In genomic region chr6:155850408-155850841, GRCh38 we compare ENCODE assay signal across 19 cellular contexts.
DNase-seq lines count a peak whose midpoint lies in the region; ATAC-seq, FAIRE-seq and TF ChIP-seq lines count a peak whose summit lies in the region.
"Had no signal": no experiment of that assay in that cellular context is flagged by ENCODE, and none has a peak within 500 bp of the region (broad histone marks: within the 10 kb centered on the region; RNA-seq: fewer than 3 reads in every experiment).

No MANE protein-coding gene starts in this region.

- H3K27ac Mint-ChIP-seq in activated CD4-positive, alpha-beta T cell treated with anti-CD3 and anti-CD28 coated beads for 36 hours = no peak overlapping the region
- H3K27ac Mint-ChIP-seq: brain; CD8-positive, alpha-beta memory T cell; endodermal cell; nephron; stimulated activated naive B cell treated with anti-CD40 and anti-IgM and Interleukin-4, amounts not matched to agents 10 μg/mL and 1 μg/mL and 100 μg/mL, for 72 hours; T-helper 17 cell had no signal

- peak; percentile 86 for FAIRE-seq in H54 (lab: Jason Lieb, UNC)

- DNase-seq in H54 (ENCODE audit: insufficient read length, low spot score) (peak; percentile 11), RKO (ENCODE audit: low spot score) (peak; percentile 27), epithelial cell of prostate (ENCODE audit: low read depth, low spot score) (no peak), retinal pigment epithelial cell (ENCODE audit: low read depth) (peak; percentile 39), MG63 (no peak)
- no peak for DNase-seq in stimulated activated CD4-positive, alpha-beta T cell treated with anti-CD3 and anti-CD28 coated beads, Interleukin-4, amount 100 ng/mL, for 1 hour
- DNase-seq in activated CD4-positive, alpha-beta T cell treated with anti-CD3 and anti-CD28 coated beads for 36 hours = no peak
- DNase-seq: activated CD4-positive, alpha-beta T cell treated with anti-CD3 and anti-CD28 coated beads, Interleukin-2, amount 50 U/mL, for 4 hours; CD8-positive, alpha-beta memory T cell; endodermal cell; NCI-H1417; NCI-H510A; right lobe of liver; stimulated activated CD4-positive, alpha-beta T cell treated with anti-CD3 and anti-CD28 coated beads, Interleukin-4, amount 100 ng/mL, for 4 hours; stimulated activated naive B cell treated with anti-CD40 and anti-IgM and Interleukin-4, amounts not matched to agents 10 μg/mL and 1 μg/mL and 100 μg/mL, for 72 hours; T-helper 17 cell had no signal

- TF ChIP-seq CTCF in retinal pigment epithelial cell (conservative IDR thresholded peaks at IDR 0.05; ENCODE audit: low read depth, low read length) = no peak

- no peaks in the 10 kb centered on the region for H3K27me3 Mint-ChIP-seq in activated CD4-positive, alpha-beta T cell treated with anti-CD3 and anti-CD28 coated beads for 36 hours
- H3K27me3 Mint-ChIP-seq: CD8-positive, alpha-beta memory T cell; stimulated activated naive B cell treated with anti-CD40 and anti-IgM and Interleukin-4, amounts not matched to agents 10 μg/mL and 1 μg/mL and 100 μg/mL, for 72 hours; T-helper 17 cell had no signal

- no peaks in the 10 kb centered on the region for H3K9me3 ChIP-seq in MG63
- H3K9me3 ChIP-seq: right lobe of liver had no signal

- TF ChIP-seq POLR2A in H54 (IDR thresholded peaks at IDR 0.05; ENCODE audit: low read depth, low read length) = no peak

- H3K36me3 ChIP-seq in MG63 = no peaks in the 10 kb centered on the region
- H3K36me3 ChIP-seq: right lobe of liver had no signal

- POLR2A ChIA-PET in activated CD4-positive, alpha-beta T cell treated with anti-CD3 and anti-CD28 coated beads for 36 hours (lab: Charles Lee) = no interaction called here

- intact Hi-C loops in activated CD4-positive, alpha-beta T cell treated with anti-CD3 and anti-CD28 coated beads for 36 hours (cut with DNase I, micrococcal nuclease) = no loop called here

- no peak overlapping the region for H3K4me3 Mint-ChIP-seq in activated CD4-positive, alpha-beta T cell treated with anti-CD3 and anti-CD28 coated beads for 36 hours
- H3K4me3 Mint-ChIP-seq: brain; CD8-positive, alpha-beta memory T cell; endodermal cell; nephron; stimulated activated naive B cell treated with anti-CD40 and anti-IgM and Interleukin-4, amounts not matched to agents 10 μg/mL and 1 μg/mL and 100 μg/mL, for 72 hours; T-helper 17 cell had no signal

- ATAC-seq in activated CD4-positive, alpha-beta T cell treated with anti-CD3 and anti-CD28 coated beads for 36 hours = no peak
- ATAC-seq: right lobe of liver; stimulated activated naive B cell treated with anti-CD40 and anti-IgM and Interleukin-4, amounts not matched to agents 10 μg/mL and 1 μg/mL and 100 μg/mL, for 72 hours; T-helper 17 cell had no signal

- H3K36me3 Mint-ChIP-seq in activated CD4-positive, alpha-beta T cell treated with anti-CD3 and anti-CD28 coated beads for 36 hours (ENCODE audit: low read depth) = no peaks in the 10 kb centered on the region
- H3K36me3 Mint-ChIP-seq: brain; stimulated activated naive B cell treated with anti-CD40 and anti-IgM and Interleukin-4, amounts not matched to agents 10 μg/mL and 1 μg/mL and 100 μg/mL, for 72 hours had no signal

- H3K27me3 ChIP-seq in MG63 = no peaks in the 10 kb centered on the region
- H3K27me3 ChIP-seq: hepatocyte, right lobe of liver had no signal

- H3K27ac ChIP-seq in epithelial cell of prostate = peak overlapping the region; percentile 28
- H3K27ac ChIP-seq: hepatocyte, right lobe of liver had no signal

- H3K4me3 ChIP-seq in retinal pigment epithelial cell (ENCODE audit: low read length) (no peak overlapping the region), MG63 (no peak overlapping the region)
- H3K4me3 ChIP-seq: hepatocyte, right lobe of liver had no signal

- CTCF ChIA-PET in activated CD4-positive, alpha-beta T cell treated with anti-CD3 and anti-CD28 coated beads for 36 hours (lab: Charles Lee) = no interaction called here

- no peaks in the 10 kb centered on the region for H3K4me1 Mint-ChIP-seq in activated CD4-positive, alpha-beta T cell treated with anti-CD3 and anti-CD28 coated beads for 36 hours
- H3K4me1 Mint-ChIP-seq: brain; CD8-positive, alpha-beta memory T cell; endodermal cell; nephron; T-helper 17 cell had no signal

- peaks cover 8% of the 10 kb centered on the region for H3K9me3 Mint-ChIP-seq in activated CD4-positive, alpha-beta T cell treated with anti-CD3 and anti-CD28 coated beads for 36 hours (ENCODE audit: low read depth)

Comparison
In these comparisons a context has a peak if more than half of its experiments do, and no peak if none do; other contexts are left out.
1. DNase-seq: peak in H54 (single experiment), RKO (single experiment) and retinal pigment epithelial cell (single experiment); none in epithelial cell of prostate (single experiment), stimulated activated CD4-positive, alpha-beta T cell treated with anti-CD3 and anti-CD28 coated beads, Interleukin-4, amount 100 ng/mL, for 1 hour (single experiment), MG63 (single experiment) and activated CD4-positive, alpha-beta T cell treated with anti-CD3 and anti-CD28 coated beads for 36 hours (single experiment).